ENCODE assay signal across 11 cellular contexts in the genomic region with DNA sequence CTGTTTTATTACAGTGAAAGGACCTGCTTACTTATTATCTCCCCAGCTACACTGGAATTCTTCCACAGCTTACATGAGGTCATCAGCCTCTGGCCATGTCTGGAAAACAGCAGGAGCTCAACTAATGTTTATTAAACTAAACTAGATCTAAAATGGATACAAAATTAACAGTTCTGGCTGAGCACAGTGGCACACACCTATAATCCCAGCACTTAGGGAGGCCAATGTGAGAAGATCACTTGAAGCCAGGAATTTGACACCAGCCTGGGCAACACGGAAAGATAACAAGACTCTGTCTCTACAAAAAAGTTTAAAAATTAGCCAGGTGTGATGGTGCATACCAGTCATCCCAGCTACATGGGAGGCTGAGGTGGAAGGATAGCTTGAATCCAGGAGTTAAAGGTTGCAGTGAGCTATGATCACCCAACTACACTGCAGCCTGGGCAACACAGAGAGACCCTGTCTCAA.
DNase-seq lines count a peak whose midpoint lies in the region; ATAC-seq, FAIRE-seq and TF ChIP-seq lines count a peak whose summit lies in the region.
"Had no signal": no experiment of that assay in that cellular context is flagged by ENCODE, and none has a peak within 500 bp of the region (broad histone marks: within the 10 kb centered on the region; RNA-seq: fewer than 3 reads in every experiment).

No MANE protein-coding gene starts in this region.

- DNase-seq in EL (peak; percentile 53), RCC 7860 (ENCODE audit: low spot score) (peak; percentile 50), foreskin fibroblast (peak; percentile 39 to 61), tibial artery (no peak), KG1 (lab: John Stamatoyannopoulos, UW) (no peak)
- no peak for DNase-seq in stimulated activated CD4-positive, alpha-beta T cell treated with anti-CD3 and anti-CD28 coated beads, Interleukin-12 subunit alpha, Interleukin-12 subunit beta, amount 100 ng/mL, for 4 hours
- DNase-seq: NCI-H1048 had no signal

- no peaks in the 10 kb centered on the region for H3K36me3 ChIP-seq in rectal smooth muscle tissue (ENCODE audit: control insufficient read depth, insufficient read depth, low read length)
- no peaks in the 10 kb centered on the region for H3K36me3 ChIP-seq in tibial artery

- peak; percentile 80 for FAIRE-seq in RCC 7860 (lab: Jason Lieb, UNC)
- FAIRE-seq: H1 had no signal

- H3K4me3 ChIP-seq in foreskin fibroblast (ENCODE audit: low read depth in 1 of 2, low read length in 2 of 2) (no peak overlapping the region), rectal smooth muscle tissue (ENCODE audit: low read length) (no peak overlapping the region), tibial artery (no peak overlapping the region)
- H3K4me3 ChIP-seq: coronary artery had no signal

- H3K9ac ChIP-seq in rectal smooth muscle tissue (ENCODE audit: low read length): no peak overlapping the region

- H3K4me1 ChIP-seq in rectal smooth muscle tissue (ENCODE audit: control insufficient read depth, insufficient read depth, low read length) (peaks cover 18% of the 10 kb centered on the region), tibial artery (peaks cover 0 to 35% (median 12%) of the 10 kb centered on the region in 4 donors)

- no peak for ATAC-seq in GM19467 (IDR thresholded peaks at IDR 0.05; ENCODE audit: unreplicated experiment)

- H3K9me3 ChIP-seq in tibial artery: no peaks in the 10 kb centered on the region

- no peaks in the 10 kb centered on the region for H3K27me3 ChIP-seq in rectal smooth muscle tissue (ENCODE audit: control insufficient read depth, insufficient read depth, low read length)
- no peaks in the 10 kb centered on the region for H3K27me3 ChIP-seq in tibial artery

- H3K27ac ChIP-seq in rectal smooth muscle tissue (ENCODE audit: low read depth, low read length) (peak overlapping the region; percentile 11), tibial artery (no peak overlapping the region)
- H3K27ac ChIP-seq: coronary artery had no signal

- intact Hi-C loops in tibial artery (cut with DNase I; ENCODE audit: low total_unique reads): no loop called here

- TF ChIP-seq CTCF in foreskin fibroblast (IDR thresholded peaks at IDR 0.05; ENCODE audit: low read depth, low read length): no peak
- TF ChIP-seq CTCF in tibial artery (IDR thresholded peaks at IDR 0.05): no peak

Comparison
In these comparisons a context has a peak if more than half of its experiments do, and no peak if none do; other contexts are left out.
1. DNase-seq: peak in EL (single experiment), RCC 7860 (single experiment) and foreskin fibroblast (2 of 2); none in stimulated activated CD4-positive, alpha-beta T cell treated with anti-CD3 and anti-CD28 coated beads, Interleukin-12 subunit alpha, Interleukin-12 subunit beta, amount 100 ng/mL, for 4 hours (single experiment), tibial artery (0 of 2) and KG1 (single experiment).